8 cellular contexts compared by ENCODE assay signal in the genomic region with DNA sequence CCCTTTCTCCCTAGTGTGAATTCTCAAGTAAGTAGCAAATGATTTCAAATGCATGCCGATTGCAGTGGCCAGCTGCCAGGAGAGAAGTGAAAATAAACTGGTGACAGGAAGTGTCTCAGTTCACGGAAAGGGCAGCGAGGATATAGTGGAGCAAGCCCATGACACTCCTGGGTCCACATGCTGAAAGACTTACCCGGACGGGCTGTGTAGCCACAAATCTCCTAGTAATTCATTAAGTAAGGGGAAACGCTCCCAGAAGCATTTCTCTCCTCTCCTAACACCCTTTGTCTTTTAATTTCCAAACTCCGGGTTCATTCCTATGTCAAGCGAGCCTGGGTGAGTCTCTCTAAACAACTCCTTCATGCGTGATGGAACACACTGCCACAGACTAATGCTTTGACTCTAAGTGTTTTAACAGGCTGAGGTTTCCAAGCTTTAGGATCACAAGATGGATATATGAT.
DNase-seq lines count a peak whose midpoint lies in the region; ATAC-seq and TF ChIP-seq lines count a peak whose summit lies in the region.

No MANE protein-coding gene starts in this region.

- H3K27ac Mint-ChIP-seq in immature natural killer cell, result no peak overlapping the region

- peak overlapping the region; percentile 29 to 50 (median 48) for H3K4me3 Mint-ChIP-seq in immature natural killer cell

- H3K79me2 ChIP-seq in smooth muscle cell (ENCODE audit: low read depth), result no peaks in the 10 kb centered on the region

- peaks cover 0 to 6% (median 6%) of the 10 kb centered on the region in 3 donors for H3K27me3 Mint-ChIP-seq in immature natural killer cell (ENCODE audit: low read depth in 3 of 3)

- no peak for TF ChIP-seq CTCF in smooth muscle cell (IDR thresholded peaks at IDR 0.05; ENCODE audit: borderline replicate concordance, insufficient read depth, poor library complexity, severe bottlenecking)

- 25% methylated on average over 9 of the region's 9 CpGs for WGBS in smooth muscle cell (ENCODE audit: low lambda C conversion rate)

- peaks cover 0 to 2% (median 0%) of the 10 kb centered on the region in 6 donors for H3K9me3 Mint-ChIP-seq in immature natural killer cell

- H3K9ac ChIP-seq in smooth muscle cell (ENCODE audit: low read depth), result no peak overlapping the region

- no peaks in the 10 kb centered on the region for H3K9me3 ChIP-seq in smooth muscle cell (replicated peaks; ENCODE audit: low read depth)

- ATAC-seq in HG02571 (IDR thresholded peaks at IDR 0.05; ENCODE audit: unreplicated experiment) (no peak), GM21423 (IDR thresholded peaks at IDR 0.05; ENCODE audit: unreplicated experiment) (no peak)

- peak overlapping the region; percentile 79 for H3K4me2 ChIP-seq in smooth muscle cell

- no peak overlapping the region for H3K27ac ChIP-seq in smooth muscle cell (ENCODE audit: low read depth)

- no peaks in the 10 kb centered on the region for H4K20me1 ChIP-seq in smooth muscle cell (ENCODE audit: low read depth)

- H3F3A ChIP-seq in smooth muscle cell (ENCODE audit: low read depth), result no peaks in the 10 kb centered on the region

- H2AFZ ChIP-seq in smooth muscle cell (ENCODE audit: low read depth), result peak overlapping the region; percentile 65

- no peaks in the 10 kb centered on the region for H3K36me3 ChIP-seq in smooth muscle cell (ENCODE audit: low read depth)

- DNase-seq in NCI-H748 (lab: John Stamatoyannopoulos, UW; ENCODE audit: unreplicated experiment), result peak; percentile 0
- no peak for DNase-seq in NCI-H748 treated with DMSO at 0.1 percent for 48 hours (lab: John Stamatoyannopoulos, UW)
- DNase-seq in amniotic epithelial cell (ENCODE audit: low read depth), result peak; percentile 43
- no peak for DNase-seq in immature natural killer cell
- DNase-seq in smooth muscle cell (lab: John Stamatoyannopoulos, UW; ENCODE audit: unreplicated experiment), result no peak
- DNase-seq in cortex of kidney (lab: John Stamatoyannopoulos, UW), result no peak

- peaks cover 8 to 10% of the 10 kb centered on the region in 2 donors for H3K4me1 Mint-ChIP-seq in immature natural killer cell

- H3K36me3 Mint-ChIP-seq in immature natural killer cell, result no peaks in the 10 kb centered on the region

- no peaks in the 10 kb centered on the region for H3K27me3 ChIP-seq in smooth muscle cell (ENCODE audit: low read depth)

- H3K4me3 ChIP-seq in smooth muscle cell, result peak overlapping the region; percentile 34

- H3K4me1 ChIP-seq in smooth muscle cell (ENCODE audit: low read depth), result peaks cover 7% of the 10 kb centered on the region

Comparison
In these comparisons a context has a peak if more than half of its experiments do, and no peak if none do; other contexts are left out.
1. DNase-seq: peak in NCI-H748 (single experiment) and amniotic epithelial cell (single experiment); none in NCI-H748 treated with DMSO at 0.1 percent for 48 hours (single experiment), immature natural killer cell (0 of 3), smooth muscle cell (single experiment) and cortex of kidney (single experiment).